8 cellular contexts compared by ENCODE assay signal in genomic region chr3:42502429-42503250, GRCh38. TPM values are rescaled to one million over a fixed set of nuclear protein-coding genes. Genes with fewer than 3 reads are reported as not detected.
DNase-seq lines count a peak whose midpoint lies in the region; ATAC-seq lines count a peak whose summit lies in the region.

VIPR1 (plus strand) TSS chr3:42502643; CDS start chr3:42502736, 93 bp downstream.

- H3K56ac ChIP-seq in mesendoderm (ENCODE audit: low read length) = peak within 1 kb of the TSS; percentile 88

- H3K4me1 ChIP-seq in ACC112 (ENCODE audit: control insufficient read depth, insufficient read depth, low read length, unreplicated experiment) (peaks cover 9% of the 10 kb centered on the region), mesendoderm (ENCODE audit: control insufficient read depth, low read depth, low read length) (peaks cover 7% of the 10 kb centered on the region)

- H3K27me3 Mint-ChIP-seq in activated CD4-positive, alpha-beta memory T cell treated with anti-CD3 and anti-CD28 coated beads, Interleukin-2, amount 10 ng/mL, durations not matched to agents 7 days and 5 days = peaks cover 34% of the 10 kb centered on the region

- peak within 1 kb of the TSS; percentile 80 for H3K23ac ChIP-seq in mesendoderm (ENCODE audit: low read length)

- CTCF ChIA-PET in activated CD4-positive, alpha-beta memory T cell treated with anti-CD3 and anti-CD28 coated beads, Interleukin-2, amount 10 ng/mL, durations not matched to agents 7 days and 5 days (lab: Charles Lee) = interaction anchor here (0.6 to 2.8 kb wide), 19 partner anchors 9 to 379 kb away, joined by 3 to 75 read pairs (median 5); partner anchors contain the start of gene SEC22C

- POLR2A ChIA-PET in activated CD4-positive, alpha-beta memory T cell treated with anti-CD3 and anti-CD28 coated beads, Interleukin-2, amount 10 ng/mL, durations not matched to agents 7 days and 5 days (lab: Charles Lee) = interaction anchor here (0.8 to 2.3 kb wide), 15 partner anchors 10 to 98 kb away, joined by 3 to 15 read pairs (median 5); partner anchors contain the start of genes NKTR and SEC22C

- H3K9me3 Mint-ChIP-seq in activated CD4-positive, alpha-beta memory T cell treated with anti-CD3 and anti-CD28 coated beads, Interleukin-2, amount 10 ng/mL, durations not matched to agents 7 days and 5 days = no peaks in the 10 kb centered on the region

- H2BK120ac ChIP-seq in mesendoderm (ENCODE audit: low read depth, low read length) = no peak within 1 kb of the TSS

- no peak within 1 kb of the TSS for H2BK15ac ChIP-seq in mesendoderm (replicated peaks; ENCODE audit: low read depth)

- H2AFZ ChIP-seq in ACC112 (ENCODE audit: low read length, unreplicated experiment) = no peak within 1 kb of the TSS

- H2AK5ac ChIP-seq in mesendoderm (ENCODE audit: low read length) = peak within 1 kb of the TSS; percentile 18

- H3K4me3 Mint-ChIP-seq in activated CD4-positive, alpha-beta memory T cell treated with anti-CD3 and anti-CD28 coated beads, Interleukin-2, amount 10 ng/mL, durations not matched to agents 7 days and 5 days = peak within 1 kb of the TSS; percentile 86

- H3K4me1 Mint-ChIP-seq in activated CD4-positive, alpha-beta memory T cell treated with anti-CD3 and anti-CD28 coated beads, Interleukin-2, amount 10 ng/mL, durations not matched to agents 7 days and 5 days = peaks cover 42% of the 10 kb centered on the region

- H3K27ac ChIP-seq in ACC112 (ENCODE audit: low read depth, low read length) = no peak within 1 kb of the TSS
- H3K27ac ChIP-seq in mesendoderm (ENCODE audit: low read depth, low read length) = no peak within 1 kb of the TSS

- peaks cover 66% of the 10 kb centered on the region for H3K27me3 ChIP-seq in ACC112 (ENCODE audit: insufficient read depth, low read length)
- peaks cover 4% of the 10 kb centered on the region for H3K27me3 ChIP-seq in mesendoderm (ENCODE audit: insufficient read depth, low read length, poor library complexity)

- no peak within 1 kb of the TSS for H3K4ac ChIP-seq in mesendoderm (ENCODE audit: low read depth, low read length)

- no peak within 1 kb of the TSS for H2BK5ac ChIP-seq in mesendoderm (ENCODE audit: low read length)

- peak within 1 kb of the TSS; percentile 59 for H3K4me3 ChIP-seq in ACC112 (ENCODE audit: low read depth, low read length)
- H3K4me3 ChIP-seq in mesendoderm (ENCODE audit: low read length) = peak within 1 kb of the TSS; percentile 56

- H4K5ac ChIP-seq in mesendoderm (ENCODE audit: low read length) = no peak within 1 kb of the TSS

- no CpG with 5 or more reads among the region's 69 CpGs for WGBS in mesendoderm (ENCODE audit: extremely low coverage, insufficient coverage, low lambda C conversion rate)

- ATAC-seq in GM18870 (IDR thresholded peaks at IDR 0.05; ENCODE audit: unreplicated experiment) = peak; percentile 69
- ATAC-seq in HG03135 (IDR thresholded peaks at IDR 0.05; ENCODE audit: unreplicated experiment) = peak; percentile 93

- no peaks in the 10 kb centered on the region for H3K79me1 ChIP-seq in mesendoderm (ENCODE audit: low read length)

- DNase-seq in NCI-H460 (ENCODE audit: extremely low read depth, low read depth) (peak; percentile 36), ecto neural progenitor cell (ENCODE audit: low spot score) (peak; percentile 88), mesendoderm (peak; percentile 94)
- peak; percentile 91 for DNase-seq in activated CD4-positive, alpha-beta memory T cell treated with anti-CD3 and anti-CD28 coated beads, Interleukin-2, amount 10 ng/mL, durations not matched to agents 7 days and 5 days
- DNase-seq in stimulated activated CD8-positive, alpha-beta memory T cell treated with anti-CD3 and anti-CD28 coated beads, Interleukin-12 subunit alpha, Interleukin-12 subunit beta, amount 100 ng/mL, for 4 hours (ENCODE audit: low read depth) = peak; percentile 86

- peak within 1 kb of the TSS; percentile 96 for H3K4me2 ChIP-seq in mesendoderm (ENCODE audit: low read length)

- H3K79me2 ChIP-seq in ACC112 (ENCODE audit: control insufficient read depth, insufficient read depth, low read length, unreplicated experiment) (no peaks in the 10 kb centered on the region), mesendoderm (ENCODE audit: control insufficient read depth, insufficient read depth, low read length) (no peaks in the 10 kb centered on the region)

- H3K27ac Mint-ChIP-seq in activated CD4-positive, alpha-beta memory T cell treated with anti-CD3 and anti-CD28 coated beads, Interleukin-2, amount 10 ng/mL, durations not matched to agents 7 days and 5 days = no peak within 1 kb of the TSS

- no peaks in the 10 kb centered on the region for H3K36me3 Mint-ChIP-seq in activated CD4-positive, alpha-beta memory T cell treated with anti-CD3 and anti-CD28 coated beads, Interleukin-2, amount 10 ng/mL, durations not matched to agents 7 days and 5 days (ENCODE audit: low read depth)

- no peak within 1 kb of the TSS for H3K18ac ChIP-seq in mesendoderm (ENCODE audit: low read length)

- peak within 1 kb of the TSS; percentile 73 for H3K9ac ChIP-seq in mesendoderm (ENCODE audit: low read length)

- no peak within 1 kb of the TSS for H4K8ac ChIP-seq in mesendoderm (ENCODE audit: low read depth, low read length)

- H3K36me3 ChIP-seq in ACC112 (ENCODE audit: insufficient read depth, low read length) = no peaks in the 10 kb centered on the region
- H3K36me3 ChIP-seq in mesendoderm (ENCODE audit: control insufficient read depth, insufficient read depth, low read length) = no peaks in the 10 kb centered on the region

RNA-seq across cellular contexts. Expression of gene VIPR1, which starts in this region (rescaled TPM):
- 0.35 TPM in 1 of 2 replicates, not detected in the other for total RNA-seq in NCI-H460 (2014; rRNA removed; shearing (Covaris generic))
- not detected in 2 replicates for polyA plus RNA-seq in NCI-H460 (2014; cell fraction: nucleus; rRNA removed)
- total RNA-seq in activated CD4-positive, alpha-beta memory T cell treated with anti-CD3 and anti-CD28 coated beads, Interleukin-2, amount 10 ng/mL, durations not matched to agents 7 days and 5 days = 1 to 10 TPM; 7.5 to 9.6 TPM
- polyA plus RNA-seq in mesendoderm (2013, experiment 1 of 2) = 2.8 TPM
- 2.9 TPM for polyA plus RNA-seq in mesendoderm (2013, experiment 2 of 2)

Comparison
In these comparisons a context has a peak if more than half of its experiments do, and no peak if none do; other contexts are left out.
1. Peak in DNase-seq in NCI-H460; RNA of the gene not detected or under 1 TPM.
2. DNase-seq: peak in every context shown above with its lines; median percentile 94 in mesendoderm; 91 in activated CD4-positive, alpha-beta memory T cell treated with anti-CD3 and anti-CD28 coated beads, Interleukin-2, amount 10 ng/mL, durations not matched to agents 7 days and 5 days; 88 in ecto neural progenitor cell; 86 in stimulated activated CD8-positive, alpha-beta memory T cell treated with anti-CD3 and anti-CD28 coated beads, Interleukin-12 subunit alpha, Interleukin-12 subunit beta, amount 100 ng/mL, for 4 hours; 36 in NCI-H460.